In genomic region chr12:47636908-47637780, GRCh38 we compare ENCODE assay signal across 8 cellular contexts.
DNase-seq lines count a peak whose midpoint lies in the region; ATAC-seq and TF ChIP-seq lines count a peak whose summit lies in the region.

No MANE protein-coding gene starts in this region.

- intact Hi-C loops in heart left ventricle (cut with DNase I), result no loop called here

- DNase-seq in GM06990 (ENCODE audit: extremely low read depth, insufficient read length), result peak; percentile 11
- peak; percentile 34 for DNase-seq in NCI-H1048 (lab: John Stamatoyannopoulos, UW)
- DNase-seq in activated CD8-positive, alpha-beta memory T cell treated with anti-CD3 and anti-CD28 coated beads for 48 hours (ENCODE audit: low read depth in 2 of 3, low spot score in 2 of 3), result peak; percentile 8 to 21 (median 16)
- DNase-seq in heart left ventricle, result no peak
- peak; percentile 20 to 22 for DNase-seq in stimulated activated CD8-positive, alpha-beta memory T cell treated with anti-CD3 and anti-CD28 coated beads, Interleukin-15, amount 100 ng/mL, for 48 hours (ENCODE audit: low read depth in 2 of 2)
- no peak for DNase-seq in NCI-H774 (lab: John Stamatoyannopoulos, UW)
- DNase-seq in AG08396 (ENCODE audit: low spot score), result no peak

- no peaks in the 10 kb centered on the region; the same call in 1 of the 2 replicates for H3K36me3 ChIP-seq in GM06990 (ENCODE audit: control insufficient read depth, insufficient read depth, low read length)
- H3K36me3 ChIP-seq in heart left ventricle, result no peaks in the 10 kb centered on the region

- WGBS in heart left ventricle, 4 donors, result 70 to 78% (median 76%) methylated on average over 7 to 8 of the region's 8 CpGs

- no peaks in the 10 kb centered on the region for H3K4me1 ChIP-seq in heart left ventricle

- no peak overlapping the region for H3K27ac ChIP-seq in heart left ventricle

- H3K9me3 ChIP-seq in heart left ventricle, result peaks cover 0 to 28% (median 7%) of the 10 kb centered on the region in 12 donors

- H3K4me3 ChIP-seq in GM06990 (replicated peaks; ENCODE audit: low read depth, low read length) (no peak overlapping the region), heart left ventricle (no peak overlapping the region)

- H3K27me3 ChIP-seq in GM06990 (replicated peaks; ENCODE audit: control insufficient read depth, insufficient read depth, low read length), result no peaks in the 10 kb centered on the region
- no peaks in the 10 kb centered on the region for H3K27me3 ChIP-seq in heart left ventricle

- ATAC-seq in heart left ventricle, result no peak
- ATAC-seq in HG03439 (IDR thresholded peaks at IDR 0.05; ENCODE audit: unreplicated experiment), result no peak

- no peak for TF ChIP-seq POLR2A in heart left ventricle (IDR thresholded peaks at IDR 0.05)

- TF ChIP-seq CTCF in GM06990 (IDR thresholded peaks at IDR 0.05; ENCODE audit: insufficient read depth, low read length, poor library complexity, severe bottlenecking), result peak; percentile 43
- TF ChIP-seq CTCF in heart left ventricle (IDR thresholded peaks at IDR 0.05), result peak in 8 of 12 donors; percentile 8 to 41 (median 34)

Comparison
In these comparisons a context has a peak if more than half of its experiments do, and no peak if none do; other contexts are left out.
1. DNase-seq: peak in GM06990 (single experiment), NCI-H1048 (single experiment), activated CD8-positive, alpha-beta memory T cell treated with anti-CD3 and anti-CD28 coated beads for 48 hours (3 of 3) and stimulated activated CD8-positive, alpha-beta memory T cell treated with anti-CD3 and anti-CD28 coated beads, Interleukin-15, amount 100 ng/mL, for 48 hours (2 of 2); none in heart left ventricle (0 of 5), NCI-H774 (single experiment) and AG08396 (single experiment).